In the genomic region with DNA sequence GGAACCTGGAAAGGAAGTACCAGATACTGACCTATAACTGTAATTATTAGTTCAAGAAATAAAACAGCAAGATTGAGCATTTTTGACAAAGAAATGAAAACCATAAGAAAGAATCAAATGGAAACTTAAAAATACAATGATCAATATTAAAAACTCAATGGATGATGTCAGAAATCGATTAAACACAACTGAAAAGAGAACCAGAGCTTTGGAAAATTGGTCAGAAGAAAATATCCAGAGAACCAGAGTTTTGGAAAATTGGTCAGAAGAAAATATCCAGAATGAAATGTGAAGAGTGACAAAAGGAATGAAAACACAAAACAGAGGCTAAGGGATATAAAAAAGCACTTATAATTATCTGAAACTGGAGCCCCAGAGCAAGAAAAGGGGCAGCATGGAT, we compare ENCODE assay signal across 3 cellular contexts.
"Had no signal": no experiment of that assay in that cellular context is flagged by ENCODE, and none has a peak within 500 bp of the region (broad histone marks: within the 10 kb centered on the region; RNA-seq: fewer than 3 reads in every experiment).

No MANE protein-coding gene starts in this region.

- ATAC-seq: GM12878 had no signal

- DNase-seq: GDM1, GF-D8 had no signal

- H3K4me3 ChIP-seq: GM12878 had no signal
